ENCODE assay signal across 8 cellular contexts in genomic region chr22:19854778-19855503, GRCh38. TPM values are rescaled to one million over a fixed set of nuclear protein-coding genes. Genes with fewer than 3 reads are reported as not detected.
A peak's percentile ranks its signal among the peaks of the same experiment; 100 is the strongest.
DNase-seq lines count a peak whose midpoint lies in the region; ATAC-seq and TF ChIP-seq lines count a peak whose summit lies in the region.

TSS of gene GNB1L (minus strand) at chr22:19854874. CDS start at chr22:19821355, 33,519 bp downstream.
TSS of gene RTL10 (minus strand) at chr22:19854874. CDS start at chr22:19852261, 2,613 bp downstream.

- peak within 1 kb of the TSS; percentile 91 to 92 for H3K4me3 ChIP-seq in cardiac fibroblast (replicated peaks in 1 of 2; ENCODE audit: low read depth in 2 of 2, low read length in 2 of 2)

- CTCF ChIA-PET in WTC11 (lab: Charles Lee), result interaction anchor here (0.8 to 2.2 kb wide), 8 partner anchors 13 to 125 kb away, joined by 3 to 10 read pairs (median 4); no protein-coding TSS in a partner anchor

- no peaks in the 10 kb centered on the region for H3K27me3 Mint-ChIP-seq in WTC11 (ENCODE audit: low read depth)
- H3K27me3 Mint-ChIP-seq in immature natural killer cell (ENCODE audit: low read depth in 3 of 3), result peaks cover 0 to 3% (median 0%) of the 10 kb centered on the region in 3 donors

- DNase-seq in AG09319 (ENCODE audit: extremely low read depth, low read depth), result peak; percentile 92
- peak; percentile 94 for DNase-seq in NCI-H2227 treated with DMSO at 0.1 percent for 48 hours (lab: John Stamatoyannopoulos, UW)
- peak; percentile 95 for DNase-seq in WTC11 (ENCODE audit: low spot score)
- peak; percentile 96 to 98 for DNase-seq in cardiac fibroblast (ENCODE audit: low read depth in 2 of 2)
- peak; percentile 94 to 96 (median 95) for DNase-seq in immature natural killer cell
- DNase-seq in smooth muscle cell of the brain vasculature (ENCODE audit: low read depth, low spot score), result peak; percentile 95

- H3K9me3 Mint-ChIP-seq in WTC11 (no peaks in the 10 kb centered on the region), immature natural killer cell (no peaks in the 10 kb centered on the region)

- peak within 1 kb of the TSS; percentile 21 for H3K27ac Mint-ChIP-seq in WTC11
- peak within 1 kb of the TSS; percentile 83 to 93 (median 90) for H3K27ac Mint-ChIP-seq in immature natural killer cell

- H3K4me1 Mint-ChIP-seq in WTC11 (peaks cover 37% of the 10 kb centered on the region), immature natural killer cell (peaks cover 26 to 31% of the 10 kb centered on the region in 2 donors)

- H3K36me3 Mint-ChIP-seq in WTC11 (peaks cover 17% of the 10 kb centered on the region), immature natural killer cell (no peaks in the 10 kb centered on the region)

- in situ Hi-C loops in GM18951 (cut with MboI; ENCODE audit: low sequenced_read_pairs, unreplicated experiment), result no loop called here

- TF ChIP-seq CTCF in AG09319 (IDR thresholded peaks at IDR 0.05; ENCODE audit: low read depth, low read length), result peak; percentile 10
- TF ChIP-seq CTCF in WTC11 (IDR thresholded peaks at IDR 0.05), result no peak
- TF ChIP-seq CTCF in cardiac fibroblast (IDR thresholded peaks at IDR 0.05; ENCODE audit: low read depth, low read length), result no peak

- ATAC-seq in HG03175 (IDR thresholded peaks at IDR 0.05; ENCODE audit: unreplicated experiment), result peak; percentile 79
- peak; percentile 90 for ATAC-seq in WTC11

- POLR2A ChIA-PET in WTC11 (lab: Charles Lee), result interaction anchor here (0.6 to 1.5 kb wide), 4 partner anchors 9 to 124 kb away, joined by 4 read pairs; no protein-coding TSS in a partner anchor

- peak; percentile 98 for TF ChIP-seq POLR2A in GM18951 (IDR thresholded peaks at IDR 0.05; ENCODE audit: extremely low read depth, insufficient read depth, insufficient read length)

- H3K4me3 Mint-ChIP-seq in WTC11 (peak within 1 kb of the TSS; percentile 88), immature natural killer cell (peak within 1 kb of the TSS; percentile 86 to 92 (median 90))

TF ChIP-seq in WTC11, 78 proteins besides CTCF, POLR2A, EP300 and RAD21 (continues in another document):
- no peak for TF ChIP-seq ZNF396 (CRISPR knock-in tag; IDR thresholded peaks at IDR 0.05; ENCODE audit: borderline replicate concordance)
- no peak for TF ChIP-seq ZNF512 (CRISPR knock-in tag; IDR thresholded peaks at IDR 0.05; ENCODE audit: borderline replicate concordance)
- no peak for TF ChIP-seq TP53 (CRISPR knock-in tag; IDR thresholded peaks at IDR 0.05)
- peak; percentile 86 for TF ChIP-seq HMGXB4 (CRISPR knock-in tag; IDR thresholded peaks at IDR 0.05)
- 0 out of 2 replicates have a peak, but pooled peaks have one; percentile 30 for TF ChIP-seq NR1H2 (CRISPR knock-in tag; IDR thresholded peaks at IDR 0.05)
- TF ChIP-seq ELF4 (CRISPR knock-in tag; IDR thresholded peaks at IDR 0.05; ENCODE audit: low read depth), result no peak
- 0 out of 2 replicates have a peak, but pooled peaks have one; percentile 15 for TF ChIP-seq JUN (CRISPR knock-in tag; IDR thresholded peaks at IDR 0.05)
- peak; percentile 87 for TF ChIP-seq NFE2L1 (CRISPR knock-in tag; IDR thresholded peaks at IDR 0.05)
- TF ChIP-seq ERG (CRISPR knock-in tag; IDR thresholded peaks at IDR 0.05), result no peak
- TF ChIP-seq KAT7 (CRISPR knock-in tag; IDR thresholded peaks at IDR 0.05; ENCODE audit: borderline replicate concordance), result no peak
- no peak; the same call in 1 of the 2 replicates for TF ChIP-seq ZNF263 (CRISPR knock-in tag; IDR thresholded peaks at IDR 0.05; ENCODE audit: low read depth)
- TF ChIP-seq TCF7 (CRISPR knock-in tag; IDR thresholded peaks at IDR 0.05; ENCODE audit: low read depth), result peak; percentile 24; the same call in 1 of the 2 replicates
- no peak; the same call in 1 of the 2 replicates for TF ChIP-seq ZNF317 (CRISPR knock-in tag; IDR thresholded peaks at IDR 0.05; ENCODE audit: borderline replicate concordance, low read depth)
- no peak for TF ChIP-seq ZNF532 (CRISPR knock-in tag; IDR thresholded peaks at IDR 0.05; ENCODE audit: borderline replicate concordance)
- TF ChIP-seq GRHL2 (CRISPR knock-in tag; IDR thresholded peaks at IDR 0.05; ENCODE audit: insufficient replicate concordance, severe bottlenecking), result no peak

RNA-seq across cellular contexts. Expression of gene GNB1L, which starts in this region (rescaled TPM):
- total RNA-seq in WTC11 (2021), result 18.0 to 21.7 TPM (median 19.4 TPM) in 3 replicates
- polyA plus RNA-seq in immature natural killer cell, result 10 to 100 TPM; 19.1 to 30.6 (median 20.3) TPM

RNA-seq across cellular contexts. Expression of gene RTL10, which starts in this region (rescaled TPM):
- 19.2 to 21.5 TPM (median 20.6 TPM) in 3 replicates for total RNA-seq in WTC11 (2021)
- 1 to 10 TPM; 1.5 to 8.1 (median 4.5) TPM for polyA plus RNA-seq in immature natural killer cell

Comparison
In these comparisons a context has a peak if more than half of its experiments do, and no peak if none do; other contexts are left out.
1. Peak in every context shown above with its lines: DNase-seq, ATAC-seq and H3K4me3 ChIP-seq.